ENCODE assay signal across 23 cellular contexts in the genomic region with DNA sequence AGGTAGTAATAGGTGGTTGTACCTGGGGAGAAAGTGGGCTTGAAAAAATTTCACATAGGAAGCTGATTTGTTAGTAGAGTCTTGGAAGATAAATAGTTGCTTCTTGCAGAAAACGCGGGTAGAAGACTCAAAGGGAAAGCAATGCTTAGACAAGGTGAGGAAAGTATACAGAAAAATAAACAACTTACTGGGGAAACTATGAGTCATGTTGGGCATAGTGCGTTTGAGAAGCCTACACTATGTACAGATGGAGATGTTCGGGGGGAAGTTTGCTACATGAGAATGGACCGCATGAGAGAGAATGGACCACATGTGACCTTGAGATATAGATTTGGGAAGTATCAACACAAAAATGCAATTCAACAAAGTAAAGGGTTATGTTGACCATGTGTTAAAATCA.
"Had no signal": no experiment of that assay in that cellular context is flagged by ENCODE, and none has a peak within 500 bp of the region (broad histone marks: within the 10 kb centered on the region; RNA-seq: fewer than 3 reads in every experiment).

No MANE protein-coding gene starts in this region.

- H3K9me3 ChIP-seq: left ventricle myocardium inferior, mucosa of descending colon, ovary, right atrium auricular region, right lobe of liver, stomach, testis, thyroid gland, transverse colon, upper lobe of left lung, vagina had no signal

- H3K4me1 ChIP-seq: right atrium auricular region, right lobe of liver, testis, thyroid gland, upper lobe of left lung, vagina had no signal

- H3K27ac Mint-ChIP-seq: naive thymus-derived CD4-positive, alpha-beta T cell; natural killer cell treated with Interleukin-12 subunit alpha and Interleukin-12 subunit beta and Interleukin-15 and Interleukin-18, amount 100 ng/mL, for 72 hours; progenitor cell of endocrine pancreas; stimulated activated naive B cell treated with anti-CD40 and anti-IgM and Interleukin-4, amounts not matched to agents 10 μg/mL and 1 μg/mL and 100 μg/mL, for 72 hours had no signal

- H3K4me3 Mint-ChIP-seq: immature natural killer cell; naive thymus-derived CD4-positive, alpha-beta T cell; natural killer cell treated with Interleukin-12 subunit alpha and Interleukin-12 subunit beta and Interleukin-15 and Interleukin-18, amount 100 ng/mL, for 72 hours; stimulated activated naive B cell treated with anti-CD40 and anti-IgM and Interleukin-4, amounts not matched to agents 10 μg/mL and 1 μg/mL and 100 μg/mL, for 72 hours had no signal

- H3K27ac ChIP-seq: left ventricle myocardium inferior, ovary, right atrium auricular region, right lobe of liver, stomach, testis, thyroid gland, transverse colon, upper lobe of left lung, vagina had no signal

- H3K27me3 Mint-ChIP-seq: naive thymus-derived CD4-positive, alpha-beta T cell; natural killer cell treated with Interleukin-12 subunit alpha and Interleukin-12 subunit beta and Interleukin-15 and Interleukin-18, amount 100 ng/mL, for 72 hours; progenitor cell of endocrine pancreas; stimulated activated naive B cell treated with anti-CD40 and anti-IgM and Interleukin-4, amounts not matched to agents 10 μg/mL and 1 μg/mL and 100 μg/mL, for 72 hours had no signal

- H3K9me3 Mint-ChIP-seq: immature natural killer cell; natural killer cell treated with Interleukin-12 subunit alpha and Interleukin-12 subunit beta and Interleukin-15 and Interleukin-18, amount 100 ng/mL, for 72 hours had no signal

- H3K36me3 ChIP-seq: left ventricle myocardium inferior, ovary, right atrium auricular region, right lobe of liver, stomach, thyroid gland, transverse colon, upper lobe of left lung, vagina had no signal

- DNase-seq: immature natural killer cell; islet precursor cell; left ventricle myocardium inferior; midbrain; mucosa of descending colon; naive thymus-derived CD4-positive, alpha-beta T cell; ovary; right lobe of liver; stimulated activated CD4-positive, alpha-beta T cell treated with anti-CD3 and anti-CD28 coated beads, Interleukin-1b, Interleukin-23, amount 100 ng/mL, for 48 hours; stimulated activated CD4-positive, alpha-beta T cell treated with anti-CD3 and anti-CD28 coated beads, Interleukin-4, amount 100 ng/mL, for 1 hour; stimulated activated naive B cell treated with anti-CD40 and anti-IgM and Interleukin-4, amounts not matched to agents 10 μg/mL and 1 μg/mL and 100 μg/mL, for 72 hours; stimulated activated naive CD8-positive, alpha-beta T cell treated with anti-CD3 and anti-CD28 coated beads, Interleukin-15, Interleukin-2, amounts not matched to agents 100 U/mL and 50 U/mL, for 24 hours; stomach; testis; thyroid gland; transverse colon; upper lobe of left lung had no signal

- H3K4me1 Mint-ChIP-seq: immature natural killer cell; naive thymus-derived CD4-positive, alpha-beta T cell; stimulated activated naive B cell treated with anti-CD40 and anti-IgM and Interleukin-4, amounts not matched to agents 10 μg/mL and 1 μg/mL and 100 μg/mL, for 72 hours had no signal

- ATAC-seq: mucosa of descending colon; naive thymus-derived CD4-positive, alpha-beta T cell; natural killer cell treated with Interleukin-12 subunit alpha and Interleukin-12 subunit beta and Interleukin-15 and Interleukin-18, amount 100 ng/mL, for 72 hours; right lobe of liver; stimulated activated naive B cell treated with anti-CD40 and anti-IgM and Interleukin-4, amounts not matched to agents 10 μg/mL and 1 μg/mL and 100 μg/mL, for 72 hours; stimulated activated naive CD8-positive, alpha-beta T cell treated with anti-CD3 and anti-CD28 coated beads, Interleukin-15, Interleukin-2, amounts not matched to agents 100 U/mL and 50 U/mL, for 24 hours had no signal

- H3K36me3 Mint-ChIP-seq: naive thymus-derived CD4-positive, alpha-beta T cell; stimulated activated naive B cell treated with anti-CD40 and anti-IgM and Interleukin-4, amounts not matched to agents 10 μg/mL and 1 μg/mL and 100 μg/mL, for 72 hours had no signal

- H3K4me3 ChIP-seq: left ventricle myocardium inferior, lung, mucosa of descending colon, ovary, right atrium auricular region, right lobe of liver, smooth muscle cell, stomach, testis, thyroid gland, transverse colon, upper lobe of left lung, vagina had no signal

- H3K4me2 ChIP-seq: smooth muscle cell had no signal

- H3K27me3 ChIP-seq: ovary, right atrium auricular region, right lobe of liver, stomach, testis, thyroid gland, transverse colon, upper lobe of left lung, vagina had no signal
